10 cellular contexts compared by ENCODE assay signal in genomic region chr5:176676361-176676824, GRCh38. TPM values are rescaled to one million over a fixed set of nuclear protein-coding genes. Genes with fewer than 3 reads are reported as not detected.
DNase-seq lines count a peak whose midpoint lies in the region; ATAC-seq, FAIRE-seq and TF ChIP-seq lines count a peak whose summit lies in the region.
"Had no signal": no experiment of that assay in that cellular context is flagged by ENCODE, and none has a peak within 500 bp of the region (broad histone marks: within the 10 kb centered on the region; RNA-seq: fewer than 3 reads in every experiment).

No MANE protein-coding gene starts in this region.

- H3K4me3 ChIP-seq in H1 (ENCODE audit: extremely low read depth in 1 of 4, insufficient read depth in 2 of 4, low read depth in 3 of 4, low read length in 4 of 4), result no peak overlapping the region

- H3K79me1 ChIP-seq in H1 (ENCODE audit: low read depth, low read length), result no peaks in the 10 kb centered on the region

- H3K18ac ChIP-seq in H1 (ENCODE audit: extremely low read depth, low read length), result no peak overlapping the region

- no peak for FAIRE-seq in H1 (lab: Jason Lieb, UNC)

- no peak overlapping the region for H2AK5ac ChIP-seq in H1 (ENCODE audit: low read depth, low read length)

- H3K27me3 ChIP-seq in H1 (replicated peaks in 1 of 4; ENCODE audit: control insufficient read depth in 3 of 4, extremely low read depth in 1 of 4, insufficient read depth in 3 of 4, low read length in 3 of 4), result peaks cover 0 to 20% (median 19%) of the 10 kb centered on the region in 4 experiments; a peak in 6 of 7 replicates

- TF ChIP-seq RAD21 in H1 (IDR thresholded peaks at IDR 0.05 in 1 of 2, conservative IDR thresholded peaks at IDR 0.05 in 1 of 2; ENCODE audit: low read depth in 2 of 2, low read length in 2 of 2), result no peak

- H4K5ac ChIP-seq in H1 (ENCODE audit: insufficient read length, low read depth, low read length), result no peak overlapping the region

- H3K4me2 ChIP-seq in H1 (ENCODE audit: insufficient read depth in 1 of 2, low read depth in 2 of 2, low read length in 2 of 2), result no peak overlapping the region

- H3K56ac ChIP-seq in H1 (replicated peaks; ENCODE audit: insufficient read length, low read depth, low read length), result no peak overlapping the region

- H2BK5ac ChIP-seq in H1 (ENCODE audit: low read depth, low read length), result 0 out of 2 replicates have a peak overlapping the region, but pooled peaks have one; percentile 12

- 80% methylated on average over 10 of the region's 10 CpGs; no CpG with 5 or more reads in 1 of the 2 experiments for WGBS in H1 (ENCODE audit: extremely low coverage in 1 of 2, insufficient coverage in 1 of 2, insufficient read length in 1 of 2, insufficient replicate concordance in 2 of 2, low coverage in 1 of 2, low lambda C conversion rate in 2 of 2, missing lambda C conversion rate in 1 of 2), 2 experiments

- peaks cover 1% of the 10 kb centered on the region for H3K36me3 Mint-ChIP-seq in chondrocyte (ENCODE audit: low read depth)

- peaks cover 11% of the 10 kb centered on the region for H3K4me1 Mint-ChIP-seq in chondrocyte (ENCODE audit: low read depth)

- no peak for TF ChIP-seq POLR2A in H1 (IDR thresholded peaks at IDR 0.05; ENCODE audit: control extremely low read depth in 1 of 2, low read depth in 2 of 2, low read length in 2 of 2)

- H2AFZ ChIP-seq in H1 (ENCODE audit: low read length), result no peak overlapping the region

- H3K27ac ChIP-seq in H1 (ENCODE audit: low read depth, low read length), result no peak overlapping the region

- no peaks in the 10 kb centered on the region for H3K9me3 ChIP-seq in H1 (ENCODE audit: insufficient read depth in 2 of 2, low read depth in 1 of 2, low read length in 1 of 2)

- TF ChIP-seq EP300 in H1 (IDR thresholded peaks at IDR 0.05; ENCODE audit: borderline replicate concordance in 1 of 2, low read depth in 2 of 2, low read length in 2 of 2), result no peak

- DNase-seq in COLO829 (ENCODE audit: low spot score) (peak; percentile 25), H1 (ENCODE audit: low read depth in 1 of 2, low spot score in 2 of 2) (no peak), T-helper 1 cell (no peak), NCI-H226 (no peak), chondrocyte (ENCODE audit: low spot score) (no peak)
- no peak for DNase-seq in stimulated activated CD4-positive, alpha-beta T cell treated with anti-CD3 and anti-CD28 coated beads, Interleukin-4, amount 100 ng/mL, for 24 hours
- DNase-seq: GDM1, NCI-H1417 treated with DMSO at 0.1 percent for 48 hours had no signal

- no peak overlapping the region for H2BK120ac ChIP-seq in H1 (replicated peaks; ENCODE audit: low read depth, low read length)

- TF ChIP-seq CTCF in H1 (IDR thresholded peaks at IDR 0.05; ENCODE audit: control extremely low read depth in 1 of 3, insufficient read depth in 1 of 3, low read depth in 1 of 3, low read length in 3 of 3) (no peak), chondrocyte (IDR thresholded peaks at IDR 0.05) (no peak)

- CTCF ChIA-PET in H1 (lab: Charles Lee; ENCODE audit: partially characterized antibody), result interaction anchor here (0.6 to 35.1 kb wide), 10 partner anchors 9 to 292 kb away, joined by 3 to 859 read pairs (median 4); no protein-coding TSS in a partner anchor

- POLR2A ChIA-PET in H1 (lab: Charles Lee; ENCODE audit: partially characterized antibody), result interaction anchor here (1.6 kb wide), 1 partner anchor 11 kb away, joined by 7 read pairs; no protein-coding TSS in a partner anchor

- no peaks in the 10 kb centered on the region for H3K9me3 Mint-ChIP-seq in chondrocyte (ENCODE audit: low read depth)

- peak overlapping the region; percentile 29; the same call in 1 of the 2 replicates for H2BK12ac ChIP-seq in H1 (ENCODE audit: low read depth, low read length)

- peaks cover 22% of the 10 kb centered on the region for H3K27me3 Mint-ChIP-seq in chondrocyte (ENCODE audit: low read depth)

- H2BK15ac ChIP-seq in H1 (ENCODE audit: low read length), result peak overlapping the region; percentile 40; the same call in 1 of the 2 replicates

- H3K9ac ChIP-seq in H1 (replicated peaks in 1 of 4; ENCODE audit: extremely low read depth in 1 of 4, low read depth in 3 of 4, low read length in 3 of 4), result no peak overlapping the region

- ATAC-seq in GM19438 (IDR thresholded peaks at IDR 0.05; ENCODE audit: low read depth, unreplicated experiment) (peak; percentile 81), HG03442 (IDR thresholded peaks at IDR 0.05; ENCODE audit: unreplicated experiment) (peak; percentile 68)

- no peaks in the 10 kb centered on the region for H4K20me1 ChIP-seq in H1 (replicated peaks in 1 of 2; ENCODE audit: control insufficient read depth in 1 of 2, insufficient read depth in 2 of 2, low read length in 2 of 2)

- no peak overlapping the region for H3K4ac ChIP-seq in H1 (replicated peaks; ENCODE audit: insufficient read length, low read depth, low read length)

- H2BK20ac ChIP-seq in H1 (ENCODE audit: low read length), result 0 out of 2 replicates have a peak overlapping the region, but pooled peaks have one; percentile 61

- no peak overlapping the region for H3K14ac ChIP-seq in H1 (ENCODE audit: insufficient read length)

- no peak overlapping the region for H3K23ac ChIP-seq in H1 (ENCODE audit: insufficient read length)

- no peak overlapping the region for H3K27ac Mint-ChIP-seq in chondrocyte (ENCODE audit: unreplicated experiment)

- H4K91ac ChIP-seq in H1 (replicated peaks; ENCODE audit: insufficient read length, low read length), result no peak overlapping the region

- no peak overlapping the region for H3K4me3 Mint-ChIP-seq in chondrocyte (ENCODE audit: unreplicated experiment)

- H3K23me2 ChIP-seq in H1 (ENCODE audit: low read depth, low read length), result peaks cover 7% of the 10 kb centered on the region; the same call in 1 of the 2 replicates

- no peaks in the 10 kb centered on the region for H3K79me2 ChIP-seq in H1 (ENCODE audit: control insufficient read depth in 1 of 2, insufficient read depth in 2 of 2, low read length in 2 of 2)

- H3K36me3 ChIP-seq in H1 (ENCODE audit: control insufficient read depth in 2 of 4, insufficient read depth in 4 of 4, low read length in 3 of 4), result no peaks in the 10 kb centered on the region

- H4K8ac ChIP-seq in H1 (ENCODE audit: extremely low read depth, insufficient read depth, low read length), result no peak overlapping the region; the same call in 1 of the 2 replicates

- peaks cover 0 to 17% (median 10%) of the 10 kb centered on the region in 4 experiments; a peak in 6 of 7 replicates for H3K4me1 ChIP-seq in H1 (replicated peaks in 1 of 4; ENCODE audit: control insufficient read depth in 3 of 4, insufficient read depth in 4 of 4, low read length in 3 of 4)

TF ChIP-seq in H1, 55 proteins besides CTCF, POLR2A, EP300 and RAD21 (continues in another document):
- no peak for TF ChIP-seq RNF2 (IDR thresholded peaks at IDR 0.05; ENCODE audit: borderline replicate concordance, low read depth, low read length, missing control alignments, poor library complexity, severe bottlenecking)

RNA-seq across cellular contexts. Expression of gene TSPAN17, which starts 29.1 kb away (rescaled TPM):
- 53.7 and 54.7 TPM in 2 replicates for total RNA-seq in H1 (2021; fragmentation: NEBNext Ultra II Directional; extraction: Animal tissue kit (Norgen Biotek cat#: 25700))
- 41.5 and 54.8 TPM in 2 replicates for polyA plus RNA-seq in H1 (2011; rRNA removed)
- 55.9 TPM for polyA plus RNA-seq in H1 (2011; cell fraction: cytosol; rRNA removed)
- 75.9 TPM for polyA plus RNA-seq in H1 (2011; cell fraction: nucleus; rRNA removed)
- 34.3 to 51.2 TPM (median 49.7 TPM) in 4 replicates for polyA plus RNA-seq in H1 (2012, experiment 1 of 2)
- 65.9 TPM for polyA plus RNA-seq in H1 (2012, experiment 2 of 2)
- 29.8 TPM for polyA plus RNA-seq in H1 (2013, experiment 1 of 2)
- polyA plus RNA-seq in H1 (2013, experiment 2 of 2), result 33.1 TPM
- 50.7 and 74.4 TPM in 2 replicates for polyA minus RNA-seq in H1 (2011; rRNA and poly(A)+ RNA removed)
- polyA minus RNA-seq in H1 (2011; cell fraction: cytosol; rRNA and poly(A)+ RNA removed), result 32.1 TPM
- 29.1 TPM for polyA minus RNA-seq in H1 (2011; cell fraction: nucleus; rRNA and poly(A)+ RNA removed)
- 40.8 to 49.8 TPM (median 48.0 TPM) in 3 replicates for total RNA-seq in chondrocyte

RNA-seq across cellular contexts. Expression of gene EIF4E1B, which starts 45.9 kb away (rescaled TPM):
- 0.63 and 0.97 TPM in 2 replicates for total RNA-seq in H1 (2021; fragmentation: NEBNext Ultra II Directional; extraction: Animal tissue kit (Norgen Biotek cat#: 25700))
- 1.3 and 1.9 TPM in 2 replicates for polyA plus RNA-seq in H1 (2011; rRNA removed)
- polyA plus RNA-seq in H1 (2011; cell fraction: cytosol; rRNA removed), result 3.3 TPM
- polyA plus RNA-seq in H1 (2011; cell fraction: nucleus; rRNA removed), result 4.1 TPM
- 2.1 to 3.5 TPM (median 2.7 TPM) in 4 replicates for polyA plus RNA-seq in H1 (2012, experiment 1 of 2)
- 1.1 TPM for polyA plus RNA-seq in H1 (2012, experiment 2 of 2)
- polyA plus RNA-seq in H1 (2013, experiment 1 of 2), result 0.53 TPM
- 0.77 TPM for polyA plus RNA-seq in H1 (2013, experiment 2 of 2)
- polyA minus RNA-seq in H1 (2011; rRNA and poly(A)+ RNA removed), result 0.54 and 0.80 TPM in 2 replicates
- not detected for polyA minus RNA-seq in H1 (2011; cell fraction: cytosol; rRNA and poly(A)+ RNA removed)
- 1.00 TPM for polyA minus RNA-seq in H1 (2011; cell fraction: nucleus; rRNA and poly(A)+ RNA removed)
- not detected in 3 replicates for total RNA-seq in chondrocyte

RNA-seq across cellular contexts. Expression of gene SNCB, which starts 46.1 kb away (rescaled TPM):
- 5.9 and 6.9 TPM in 2 replicates for total RNA-seq in H1 (2021; fragmentation: NEBNext Ultra II Directional; extraction: Animal tissue kit (Norgen Biotek cat#: 25700))
- polyA plus RNA-seq in H1 (2011; rRNA removed), result 4.2 and 8.9 TPM in 2 replicates
- 5.6 TPM for polyA plus RNA-seq in H1 (2011; cell fraction: cytosol; rRNA removed)
- 4.7 TPM for polyA plus RNA-seq in H1 (2011; cell fraction: nucleus; rRNA removed)
- 4.3 to 7.8 TPM (median 6.9 TPM) in 4 replicates for polyA plus RNA-seq in H1 (2012, experiment 1 of 2)
- polyA plus RNA-seq in H1 (2012, experiment 2 of 2), result 8.0 TPM
- polyA plus RNA-seq in H1 (2013, experiment 1 of 2), result 6.2 TPM
- 5.8 TPM for polyA plus RNA-seq in H1 (2013, experiment 2 of 2)
- 0.41 and 0.54 TPM in 2 replicates for polyA minus RNA-seq in H1 (2011; rRNA and poly(A)+ RNA removed)
- 3.1 TPM for polyA minus RNA-seq in H1 (2011; cell fraction: cytosol; rRNA and poly(A)+ RNA removed)
- polyA minus RNA-seq in H1 (2011; cell fraction: nucleus; rRNA and poly(A)+ RNA removed), result 2.5 TPM
- total RNA-seq in chondrocyte, result 0.45 to 0.95 TPM in 2 of 3 replicates, not detected in the other
